In genomic region chr10:125060851-125061556, GRCh38 we compare ENCODE assay signal across 8 cellular contexts.
A peak's percentile ranks its signal among the peaks of the same experiment; 100 is the strongest.
DNase-seq lines count a peak whose midpoint lies in the region; ATAC-seq, FAIRE-seq and TF ChIP-seq lines count a peak whose summit lies in the region.

No MANE protein-coding gene starts in this region.

- H3K79me1 ChIP-seq in mesendoderm (ENCODE audit: low read length), result peaks cover 34% of the 10 kb centered on the region

- peak overlapping the region; percentile 29; the same call in 1 of the 2 replicates for H3K9ac ChIP-seq in Karpas-422 (ENCODE audit: low read length)
- peak overlapping the region; percentile 7 for H3K9ac ChIP-seq in endothelial cell of umbilical vein (replicated peaks; ENCODE audit: extremely low read depth, insufficient read depth, low read length)
- H3K9ac ChIP-seq in mesendoderm (ENCODE audit: low read length), result no peak overlapping the region

- H3K4me1 ChIP-seq in Karpas-422 (ENCODE audit: low read length) (peaks cover 47% of the 10 kb centered on the region), endothelial cell of umbilical vein (ENCODE audit: control insufficient read depth, extremely low read depth, insufficient read depth, low read length) (peaks cover 57% of the 10 kb centered on the region), mesendoderm (ENCODE audit: control insufficient read depth, low read depth, low read length) (peaks cover 4% of the 10 kb centered on the region)

- H3K18ac ChIP-seq in mesendoderm (ENCODE audit: low read length), result no peak overlapping the region

- TF ChIP-seq CTCF in VCaP (conservative IDR thresholded peaks at IDR 0.05), result peak; percentile 83
- peak; percentile 82 to 90 for TF ChIP-seq CTCF in endothelial cell of umbilical vein (IDR thresholded peaks at IDR 0.05; ENCODE audit: extremely low read depth in 1 of 2, insufficient read depth in 1 of 2, low read depth in 1 of 2, low read length in 2 of 2)

- H2BK120ac ChIP-seq in mesendoderm (ENCODE audit: low read depth, low read length), result no peak overlapping the region

- H3K23ac ChIP-seq in mesendoderm (ENCODE audit: low read length), result no peak overlapping the region

- H2BK5ac ChIP-seq in mesendoderm (ENCODE audit: low read length), result no peak overlapping the region

- WGBS in mesendoderm (ENCODE audit: extremely low coverage, insufficient coverage, low lambda C conversion rate), result no CpG with 5 or more reads among the region's 19 CpGs

- no peak for ATAC-seq in GM21447 (IDR thresholded peaks at IDR 0.05; ENCODE audit: unreplicated experiment)

- BruUV-seq in endothelial cell of umbilical vein (replicated peaks; lab: Mats Ljungman, UMichigan), result no TSS peak

- peaks cover 5% of the 10 kb centered on the region; the same call in 1 of the 2 replicates for H4K20me1 ChIP-seq in Karpas-422 (ENCODE audit: insufficient read depth, low read depth, low read length)
- H4K20me1 ChIP-seq in endothelial cell of umbilical vein (replicated peaks; ENCODE audit: control insufficient read depth, extremely low read depth, insufficient read depth, low read length), result no peaks in the 10 kb centered on the region

- H3K36me3 ChIP-seq in Karpas-422 (ENCODE audit: insufficient read depth, low read length) (no peaks in the 10 kb centered on the region), endothelial cell of umbilical vein (ENCODE audit: control insufficient read depth in 2 of 2, extremely low read depth in 1 of 2, insufficient read depth in 2 of 2, low read length in 2 of 2) (peaks cover 0 to 2% of the 10 kb centered on the region in 2 experiments), mesendoderm (ENCODE audit: control insufficient read depth, insufficient read depth, low read length) (peaks cover 2% of the 10 kb centered on the region)

- dilution Hi-C loops in endothelial cell of umbilical vein (cut with MboI; ENCODE audit: extremely low pct_ligation_motif_present, low sequenced_read_pairs), result no loop called here

- peak overlapping the region; percentile 63 for H3K4me2 ChIP-seq in Karpas-422 (ENCODE audit: low read depth, low read length, poor library complexity, severe bottlenecking)
- no peak overlapping the region for H3K4me2 ChIP-seq in endothelial cell of umbilical vein (ENCODE audit: insufficient read depth, low read length)
- H3K4me2 ChIP-seq in mesendoderm (ENCODE audit: low read length), result no peak overlapping the region

- no peaks in the 10 kb centered on the region for H3K9me2 ChIP-seq in Karpas-422 (replicated peaks; ENCODE audit: insufficient read depth, low read length)

- H2BK15ac ChIP-seq in mesendoderm (replicated peaks; ENCODE audit: low read depth), result no peak overlapping the region

- CTCF ChIA-PET in endothelial cell of umbilical vein (lab: Charles Lee), result interaction anchor here (0.6 to 5.9 kb wide), 33 partner anchors 11 to 640 kb away, joined by 3 to 159 read pairs (median 4); no protein-coding TSS in a partner anchor

- no peak for TF ChIP-seq POLR2A in endothelial cell of umbilical vein (IDR thresholded peaks at IDR 0.05; ENCODE audit: low read depth, low read length)

- POLR2A ChIA-PET in endothelial cell of umbilical vein (lab: Charles Lee), result interaction anchor here (2.0 kb wide), 1 partner anchor 13 kb away, joined by 4 read pairs; no protein-coding TSS in a partner anchor

- FAIRE-seq in endothelial cell of umbilical vein (lab: Jason Lieb, UNC), result peak; percentile 83

- no peak overlapping the region for H2AK5ac ChIP-seq in mesendoderm (ENCODE audit: low read length)

- H3K9me3 ChIP-seq in Karpas-422 (ENCODE audit: low read length) (no peaks in the 10 kb centered on the region), endothelial cell of umbilical vein (replicated peaks; ENCODE audit: control insufficient read depth, insufficient read depth, low read length) (no peaks in the 10 kb centered on the region)

- intact Hi-C loops in endothelial cell of umbilical vein (cut with micrococcal nuclease), result loop anchor here (1.0 to 2.0 kb wide), 3 partner anchors 13 to 69 kb away; no protein-coding TSS in a partner anchor

- H3K9me1 ChIP-seq in endothelial cell of umbilical vein (replicated peaks; ENCODE audit: control insufficient read depth, extremely low read depth, insufficient read depth, low read length), result no peaks in the 10 kb centered on the region

- no peak overlapping the region for H3K4ac ChIP-seq in mesendoderm (ENCODE audit: low read depth, low read length)

- no peak overlapping the region for H4K8ac ChIP-seq in mesendoderm (ENCODE audit: low read depth, low read length)

- no peak overlapping the region for H2AFZ ChIP-seq in Karpas-422 (ENCODE audit: low read length)
- H2AFZ ChIP-seq in endothelial cell of umbilical vein (ENCODE audit: low read depth, low read length), result no peak overlapping the region

- H3K79me2 ChIP-seq in Karpas-422 (ENCODE audit: low read length) (no peaks in the 10 kb centered on the region), endothelial cell of umbilical vein (ENCODE audit: control insufficient read depth, insufficient read depth, low read length) (peaks cover 77% of the 10 kb centered on the region), mesendoderm (ENCODE audit: control insufficient read depth, insufficient read depth, low read length) (peaks cover 95% of the 10 kb centered on the region)

- H4K5ac ChIP-seq in mesendoderm (ENCODE audit: low read length), result no peak overlapping the region

- DNase-seq in EH (ENCODE audit: low read depth) (peak; percentile 98), Karpas-422 (peak; percentile 87), endothelial cell of umbilical vein (ENCODE audit: low read depth, low spot score) (peak; percentile 80), mesendoderm (peak; percentile 74), GM19238 (ENCODE audit: insufficient read length, low spot score) (no peak)
- DNase-seq in stimulated activated CD8-positive, alpha-beta memory T cell treated with anti-CD3 and anti-CD28 coated beads, Interleukin-4, amount 100 ng/mL, for 24 hours (ENCODE audit: low read depth), result peak; percentile 33

- H3K56ac ChIP-seq in mesendoderm (ENCODE audit: low read length), result no peak overlapping the region

- H3K27ac ChIP-seq in Karpas-422 (ENCODE audit: low read length) (no peak overlapping the region), VCaP (peak overlapping the region; percentile 86), endothelial cell of umbilical vein (ENCODE audit: insufficient read depth, low read depth, low read length) (peak overlapping the region; percentile 44), mesendoderm (ENCODE audit: low read depth, low read length) (no peak overlapping the region)

- H3K27me3 ChIP-seq in Karpas-422 (ENCODE audit: low read length), result no peaks in the 10 kb centered on the region
- H3K27me3 ChIP-seq in endothelial cell of umbilical vein (ENCODE audit: control insufficient read depth in 2 of 2, insufficient read depth in 2 of 2, low read length in 2 of 2), result no peaks in the 10 kb centered on the region
- H3K27me3 ChIP-seq in mesendoderm (ENCODE audit: insufficient read depth, low read length, poor library complexity), result no peaks in the 10 kb centered on the region

- peak overlapping the region; percentile 40; the same call in 1 of the 2 replicates for H3K4me3 ChIP-seq in Karpas-422 (ENCODE audit: low read length)
- H3K4me3 ChIP-seq in endothelial cell of umbilical vein (replicated peaks in 1 of 3; ENCODE audit: insufficient read depth in 1 of 3, low read depth in 1 of 3, low read length in 3 of 3), result no peak overlapping the region
- no peak overlapping the region for H3K4me3 ChIP-seq in mesendoderm (ENCODE audit: low read length)

TF ChIP-seq in endothelial cell of umbilical vein, 7 proteins besides CTCF, POLR2A, EP300 and RAD21:
- no peak for TF ChIP-seq JUN (IDR thresholded peaks at IDR 0.05; ENCODE audit: borderline replicate concordance, insufficient read depth, insufficient read length, low read depth)
- TF ChIP-seq POLR2AphosphoS5 (IDR thresholded peaks at IDR 0.05; ENCODE audit: insufficient read depth, low read depth, low read length), result no peak
- TF ChIP-seq GATA2 (IDR thresholded peaks at IDR 0.05; ENCODE audit: insufficient read depth, insufficient read length, low read depth, low read length), result no peak

Comparison
In these comparisons a context has a peak if more than half of its experiments do, and no peak if none do; other contexts are left out.
1. H3K27ac ChIP-seq: peak in VCaP (single experiment) and endothelial cell of umbilical vein (single experiment); none in Karpas-422 (single experiment) and mesendoderm (single experiment).